ENCODE assay signal across 6 cellular contexts in genomic region chr17:8189041-8189710, GRCh38. TPM values are rescaled to one million over a fixed set of nuclear protein-coding genes. Genes with fewer than 3 reads are reported as not detected.
DNase-seq lines count a peak whose midpoint lies in the region; TF ChIP-seq lines count a peak whose summit lies in the region.

No MANE protein-coding gene starts in this region.

- H3K36me3 Mint-ChIP-seq in progenitor cell of endocrine pancreas (ENCODE audit: insufficient read depth) = no peaks in the 10 kb centered on the region

- H3K27me3 Mint-ChIP-seq in progenitor cell of endocrine pancreas = no peaks in the 10 kb centered on the region

- H3K27ac Mint-ChIP-seq in progenitor cell of endocrine pancreas = no peak overlapping the region

- H3K4me1 Mint-ChIP-seq in progenitor cell of endocrine pancreas (ENCODE audit: low read depth) = peaks cover 1% of the 10 kb centered on the region

- no peak overlapping the region for H3K4me3 Mint-ChIP-seq in progenitor cell of endocrine pancreas (ENCODE audit: low read depth)

- H3K9me3 Mint-ChIP-seq in progenitor cell of endocrine pancreas (ENCODE audit: low read depth) = no peaks in the 10 kb centered on the region

- TF ChIP-seq CTCF in progenitor cell of endocrine pancreas (IDR thresholded peaks at IDR 0.05; ENCODE audit: unreplicated experiment) = no peak

- DNase-seq in NCI-H1417 (lab: John Stamatoyannopoulos, UW) = peak in 2 of 3 experiments; percentile 39 to 40
- DNase-seq in NCI-H1417 treated with DMSO at 0.1 percent for 48 hours (lab: John Stamatoyannopoulos, UW) = no peak
- peak; percentile 50 for DNase-seq in dermis blood vessel endothelial cell
- DNase-seq in progenitor cell of endocrine pancreas (ENCODE audit: low spot score, unreplicated experiment) = peak; percentile 24
- DNase-seq in SKM-1 treated with dmso at 0.1 percent for 144 hours (lab: John Stamatoyannopoulos, UW; ENCODE audit: unreplicated experiment) = no peak
- DNase-seq in NCI-H2196 (lab: John Stamatoyannopoulos, UW; ENCODE audit: unreplicated experiment) = no peak

RNA-seq across cellular contexts. Expression of gene BORCS6, which starts 0.8 kb away (rescaled TPM):
- 16.6 and 18.9 TPM in 2 replicates for total RNA-seq in dermis blood vessel endothelial cell
- 5.2 and 5.3 TPM in 2 replicates for total RNA-seq in progenitor cell of endocrine pancreas

RNA-seq across cellular contexts. Expression of gene TMEM107, which starts 13.0 kb away (rescaled TPM):
- total RNA-seq in dermis blood vessel endothelial cell (13.0 and 17.5 TPM in 2 replicates), progenitor cell of endocrine pancreas (24.6 and 28.1 TPM in 2 replicates)

RNA-seq across cellular contexts. Expression of gene AURKB, which starts 21.2 kb away (rescaled TPM):
- 15.3 and 58.0 TPM in 2 replicates for total RNA-seq in dermis blood vessel endothelial cell
- 52.7 and 54.9 TPM in 2 replicates for total RNA-seq in progenitor cell of endocrine pancreas

RNA-seq across cellular contexts. Expression of gene VAMP2, which starts 26.4 kb away (rescaled TPM):
- total RNA-seq in dermis blood vessel endothelial cell (4.4 and 5.2 TPM in 2 replicates), progenitor cell of endocrine pancreas (46.4 and 48.1 TPM in 2 replicates)

RNA-seq across cellular contexts. Expression of gene PER1, which starts 37.0 kb away (rescaled TPM):
- 7.7 and 18.7 TPM in 2 replicates for total RNA-seq in dermis blood vessel endothelial cell
- total RNA-seq in progenitor cell of endocrine pancreas = 37.2 and 40.8 TPM in 2 replicates

Comparison
In these comparisons a context has a peak if more than half of its experiments do, and no peak if none do; other contexts are left out.
1. DNase-seq: peak in NCI-H1417 (2 of 3), dermis blood vessel endothelial cell (single experiment) and progenitor cell of endocrine pancreas (single experiment); none in NCI-H1417 treated with DMSO at 0.1 percent for 48 hours (single experiment), SKM-1 treated with dmso at 0.1 percent for 144 hours (single experiment) and NCI-H2196 (single experiment).